1 cellular context compared by ENCODE assay signal in the genomic region with DNA sequence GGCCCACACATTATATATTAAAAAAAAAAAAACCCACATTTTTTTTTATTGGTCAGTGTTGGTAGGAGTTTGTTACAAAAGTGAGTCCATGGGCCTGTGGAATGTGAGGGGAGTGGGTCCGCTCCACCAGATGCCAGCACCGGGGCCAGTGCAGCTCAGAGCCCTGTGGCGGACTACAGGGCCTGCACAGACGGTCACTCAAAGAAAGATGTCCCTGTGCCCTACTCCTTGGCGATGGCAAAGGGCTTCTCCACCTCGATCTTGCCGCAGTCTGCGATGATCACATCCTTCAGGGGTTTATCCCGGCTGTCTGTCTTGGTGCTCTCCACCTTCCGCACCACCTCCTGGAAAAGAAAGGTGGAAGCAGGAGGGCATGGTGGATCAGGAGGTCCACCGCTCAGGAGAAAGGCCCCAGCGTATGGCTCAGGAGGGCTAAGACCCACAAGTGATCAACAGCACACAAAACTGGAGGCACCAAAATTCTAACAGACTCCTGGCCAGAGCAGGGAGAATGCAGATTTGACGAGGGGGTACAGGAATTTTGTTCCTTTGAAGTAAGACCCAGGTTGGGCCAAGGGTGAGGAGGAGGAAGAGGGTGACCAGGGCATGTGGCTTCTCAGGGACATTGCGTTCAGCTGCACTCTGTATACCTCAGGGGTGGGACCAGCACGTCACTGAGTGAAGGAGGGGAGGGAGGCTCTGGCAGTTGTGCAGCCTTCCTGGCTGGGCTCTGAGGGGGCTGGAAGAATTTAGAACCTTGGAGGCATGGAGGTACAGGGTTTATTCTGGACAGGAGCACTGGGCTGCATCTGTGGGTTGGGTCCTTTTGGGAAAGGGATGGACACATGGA.
TF ChIP-seq lines count a peak whose summit lies in the region.

No MANE protein-coding gene starts in this region.

TF ChIP-seq in IMR-90, 13 proteins besides CTCF, POLR2A, EP300 and RAD21:
- no peak for TF ChIP-seq MXI1 (IDR thresholded peaks at IDR 0.05; ENCODE audit: borderline replicate concordance, low read depth, low read length)
- no peak for TF ChIP-seq RCOR1 (IDR thresholded peaks at IDR 0.05; ENCODE audit: insufficient replicate concordance, low read length)
- no peak for TF ChIP-seq MAFK (IDR thresholded peaks at IDR 0.05; ENCODE audit: low read depth, low read length)
- no peak for TF ChIP-seq CHD1 (IDR thresholded peaks at IDR 0.05; ENCODE audit: low read depth, low read length)
- TF ChIP-seq RFX5 (IDR thresholded peaks at IDR 0.05; ENCODE audit: low read depth, low read length), result no peak
- TF ChIP-seq NFE2L2 (IDR thresholded peaks at IDR 0.05; ENCODE audit: low read depth, low read length), result no peak
- TF ChIP-seq ELK1 (IDR thresholded peaks at IDR 0.05; ENCODE audit: borderline replicate concordance, low read depth, low read length), result no peak
- no peak for TF ChIP-seq SMC3 (IDR thresholded peaks at IDR 0.05; ENCODE audit: low read depth, low read length)
- TF ChIP-seq FOS (IDR thresholded peaks at IDR 0.05; ENCODE audit: low read depth, low read length), result no peak
- no peak for TF ChIP-seq MAZ (IDR thresholded peaks at IDR 0.05; ENCODE audit: borderline replicate concordance, low read depth, low read length)
- TF ChIP-seq BHLHE40 (IDR thresholded peaks at IDR 0.05; ENCODE audit: low read depth, low read length), result no peak
- TF ChIP-seq, protein P1, sequence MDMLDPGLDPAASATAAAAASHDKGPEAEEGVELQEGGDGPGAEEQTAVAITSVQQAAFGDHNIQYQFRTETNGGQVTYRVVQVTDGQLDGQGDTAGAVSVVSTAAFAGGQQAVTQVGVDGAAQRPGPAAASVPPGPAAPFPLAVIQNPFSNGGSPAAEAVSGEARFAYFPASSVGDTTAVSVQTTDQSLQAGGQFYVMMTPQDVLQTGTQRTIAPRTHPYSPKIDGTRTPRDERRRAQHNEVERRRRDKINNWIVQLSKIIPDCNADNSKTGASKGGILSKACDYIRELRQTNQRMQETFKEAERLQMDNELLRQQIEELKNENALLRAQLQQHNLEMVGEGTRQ (IDR thresholded peaks at IDR 0.05; ENCODE audit: low read depth, low read length), result no peak
- TF ChIP-seq CEBPB (IDR thresholded peaks at IDR 0.05; ENCODE audit: low read depth, low read length), result no peak
